In the genomic region with DNA sequence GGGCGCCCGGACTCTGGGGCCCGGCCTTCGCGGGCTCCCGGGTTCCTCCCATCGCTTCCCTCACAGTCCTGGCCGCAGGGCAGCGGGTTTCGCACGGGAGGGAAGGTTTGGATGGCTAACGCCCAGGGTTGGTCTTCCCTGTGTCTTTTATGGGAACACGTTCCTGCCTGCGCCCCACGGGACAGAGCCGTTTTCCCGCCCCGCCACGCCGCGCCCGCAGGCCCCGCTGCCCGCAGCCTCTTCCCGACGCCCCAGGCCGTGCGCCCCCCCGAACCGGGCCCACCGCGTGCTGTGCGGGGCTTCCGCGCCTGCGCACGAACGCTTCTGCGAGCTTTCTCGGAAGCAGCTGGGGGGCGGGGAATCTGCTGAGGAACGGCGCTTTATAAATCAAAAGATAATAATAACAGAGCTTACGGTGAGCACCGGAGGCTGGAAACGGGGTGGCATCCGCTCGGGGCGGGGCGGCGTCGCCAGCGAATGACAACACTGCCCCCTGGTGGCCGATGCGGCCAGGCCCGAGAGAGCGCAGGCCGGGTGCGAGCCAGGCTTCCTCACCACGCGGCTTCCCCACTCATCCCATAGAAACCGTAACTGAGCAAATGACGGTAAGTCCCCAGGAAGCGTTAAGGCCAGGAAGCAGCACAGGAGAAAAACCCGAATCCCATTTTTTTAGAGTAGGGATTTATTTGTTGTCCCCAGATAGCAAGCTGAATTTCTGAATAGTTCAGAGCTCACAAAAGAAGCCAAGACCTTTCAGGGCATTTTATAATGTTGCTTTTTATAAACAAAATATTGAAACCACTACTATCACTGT, we compare ENCODE assay signal across 1 cellular context.
TF ChIP-seq lines count a peak whose summit lies in the region.

No MANE protein-coding gene starts in this region.

TF ChIP-seq in K562, 482 proteins besides CTCF, POLR2A, EP300 and RAD21 (continued from another document and continues in another):
- TF ChIP-seq, protein P1, sequence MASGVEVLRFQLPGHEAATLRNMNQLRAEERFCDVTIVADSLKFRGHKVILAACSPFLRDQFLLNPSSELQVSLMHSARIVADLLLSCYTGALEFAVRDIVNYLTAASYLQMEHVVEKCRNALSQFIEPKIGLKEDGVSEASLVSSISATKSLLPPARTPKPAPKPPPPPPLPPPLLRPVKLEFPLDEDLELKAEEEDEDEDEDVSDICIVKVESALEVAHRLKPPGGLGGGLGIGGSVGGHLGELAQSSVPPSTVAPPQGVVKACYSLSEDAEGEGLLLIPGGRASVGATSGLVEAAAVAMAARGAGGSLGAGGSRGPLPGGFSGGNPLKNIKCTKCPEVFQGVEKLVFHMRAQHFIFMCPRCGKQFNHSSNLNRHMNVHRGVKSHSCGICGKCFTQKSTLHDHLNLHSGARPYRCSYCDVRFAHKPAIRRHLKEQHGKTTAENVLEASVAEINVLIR (CRISPR knock-in tag; IDR thresholded peaks at IDR 0.05), result no peak
- TF ChIP-seq, protein P2, sequence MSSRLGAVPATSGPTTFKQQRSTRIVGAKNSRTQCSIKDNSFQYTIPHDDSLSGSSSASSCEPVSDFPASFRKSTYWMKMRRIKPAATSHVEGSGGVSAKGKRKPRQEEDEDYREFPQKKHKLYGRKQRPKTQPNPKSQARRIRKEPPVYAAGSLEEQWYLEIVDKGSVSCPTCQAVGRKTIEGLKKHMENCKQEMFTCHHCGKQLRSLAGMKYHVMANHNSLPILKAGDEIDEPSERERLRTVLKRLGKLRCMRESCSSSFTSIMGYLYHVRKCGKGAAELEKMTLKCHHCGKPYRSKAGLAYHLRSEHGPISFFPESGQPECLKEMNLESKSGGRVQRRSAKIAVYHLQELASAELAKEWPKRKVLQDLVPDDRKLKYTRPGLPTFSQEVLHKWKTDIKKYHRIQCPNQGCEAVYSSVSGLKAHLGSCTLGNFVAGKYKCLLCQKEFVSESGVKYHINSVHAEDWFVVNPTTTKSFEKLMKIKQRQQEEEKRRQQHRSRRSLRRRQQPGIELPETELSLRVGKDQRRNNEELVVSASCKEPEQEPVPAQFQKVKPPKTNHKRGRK (tag; IDR thresholded peaks at IDR 0.05), result no peak
- TF ChIP-seq MYC (IDR thresholded peaks at IDR 0.05; ENCODE audit: low read depth, low read length), result peak; percentile 70
- TF ChIP-seq MYC (CRISPR knock-in tag; IDR thresholded peaks at IDR 0.05; ENCODE audit: borderline replicate concordance, low read depth), result no peak
- TF ChIP-seq ZNF77 (CRISPR knock-in tag; IDR thresholded peaks at IDR 0.05), result no peak
- no peak for TF ChIP-seq ZBED1 (IDR thresholded peaks at IDR 0.05)
- no peak for TF ChIP-seq ZNF324 (CRISPR knock-in tag; IDR thresholded peaks at IDR 0.05)
- TF ChIP-seq MTA3 (IDR thresholded peaks at IDR 0.05; ENCODE audit: borderline replicate concordance), result peak; percentile 45; the same call in 1 of the 2 replicates
- TF ChIP-seq XRCC3 (IDR thresholded peaks at IDR 0.05), result no peak
- TF ChIP-seq, protein P3, sequence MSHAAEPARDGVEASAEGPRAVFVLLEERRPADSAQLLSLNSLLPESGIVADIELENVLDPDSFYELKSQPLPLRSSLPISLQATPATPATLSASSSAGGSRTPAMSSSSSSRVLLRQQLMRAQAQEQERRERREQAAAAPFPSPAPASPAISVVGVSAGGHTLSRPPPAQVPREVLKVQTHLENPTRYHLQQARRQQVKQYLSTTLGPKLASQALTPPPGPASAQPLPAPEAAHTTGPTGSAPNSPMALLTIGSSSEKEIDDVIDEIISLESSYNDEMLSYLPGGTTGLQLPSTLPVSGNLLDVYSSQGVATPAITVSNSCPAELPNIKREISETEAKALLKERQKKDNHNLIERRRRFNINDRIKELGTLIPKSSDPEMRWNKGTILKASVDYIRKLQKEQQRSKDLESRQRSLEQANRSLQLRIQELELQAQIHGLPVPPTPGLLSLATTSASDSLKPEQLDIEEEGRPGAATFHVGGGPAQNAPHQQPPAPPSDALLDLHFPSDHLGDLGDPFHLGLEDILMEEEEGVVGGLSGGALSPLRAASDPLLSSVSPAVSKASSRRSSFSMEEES (CRISPR knock-in tag; IDR thresholded peaks at IDR 0.05), result no peak
- no peak for TF ChIP-seq TAF7 (tag; IDR thresholded peaks at IDR 0.05)
- TF ChIP-seq HNRNPUL1 (IDR thresholded peaks at IDR 0.05; ENCODE audit: low read length), result no peak
- no peak for TF ChIP-seq ETV6 (IDR thresholded peaks at IDR 0.05; ENCODE audit: borderline replicate concordance in 1 of 2, low read depth in 2 of 2, low read length in 1 of 2)
- TF ChIP-seq ETV6 (CRISPR knock-in tag; IDR thresholded peaks at IDR 0.05; ENCODE audit: borderline replicate concordance), result no peak
- TF ChIP-seq NCOR1 (IDR thresholded peaks at IDR 0.05), result no peak
- TF ChIP-seq RBM15 (IDR thresholded peaks at IDR 0.05; ENCODE audit: insufficient read depth, low read length), result no peak
- no peak for TF ChIP-seq TRIM28 (IDR thresholded peaks at IDR 0.05)
- TF ChIP-seq DDX20 (tag; IDR thresholded peaks at IDR 0.05; ENCODE audit: low read depth), result no peak
- peak; percentile 92 for TF ChIP-seq STAG1 (CRISPR knock-in tag; IDR thresholded peaks at IDR 0.05; ENCODE audit: borderline replicate concordance)
- TF ChIP-seq, protein P4, sequence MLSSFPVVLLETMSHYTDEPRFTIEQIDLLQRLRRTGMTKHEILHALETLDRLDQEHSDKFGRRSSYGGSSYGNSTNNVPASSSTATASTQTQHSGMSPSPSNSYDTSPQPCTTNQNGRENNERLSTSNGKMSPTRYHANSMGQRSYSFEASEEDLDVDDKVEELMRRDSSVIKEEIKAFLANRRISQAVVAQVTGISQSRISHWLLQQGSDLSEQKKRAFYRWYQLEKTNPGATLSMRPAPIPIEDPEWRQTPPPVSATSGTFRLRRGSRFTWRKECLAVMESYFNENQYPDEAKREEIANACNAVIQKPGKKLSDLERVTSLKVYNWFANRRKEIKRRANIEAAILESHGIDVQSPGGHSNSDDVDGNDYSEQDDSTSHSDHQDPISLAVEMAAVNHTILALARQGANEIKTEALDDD (IDR thresholded peaks at IDR 0.05), result no peak
- no peak for TF ChIP-seq SREBF2 (CRISPR knock-in tag; IDR thresholded peaks at IDR 0.05)
- TF ChIP-seq, protein P5, sequence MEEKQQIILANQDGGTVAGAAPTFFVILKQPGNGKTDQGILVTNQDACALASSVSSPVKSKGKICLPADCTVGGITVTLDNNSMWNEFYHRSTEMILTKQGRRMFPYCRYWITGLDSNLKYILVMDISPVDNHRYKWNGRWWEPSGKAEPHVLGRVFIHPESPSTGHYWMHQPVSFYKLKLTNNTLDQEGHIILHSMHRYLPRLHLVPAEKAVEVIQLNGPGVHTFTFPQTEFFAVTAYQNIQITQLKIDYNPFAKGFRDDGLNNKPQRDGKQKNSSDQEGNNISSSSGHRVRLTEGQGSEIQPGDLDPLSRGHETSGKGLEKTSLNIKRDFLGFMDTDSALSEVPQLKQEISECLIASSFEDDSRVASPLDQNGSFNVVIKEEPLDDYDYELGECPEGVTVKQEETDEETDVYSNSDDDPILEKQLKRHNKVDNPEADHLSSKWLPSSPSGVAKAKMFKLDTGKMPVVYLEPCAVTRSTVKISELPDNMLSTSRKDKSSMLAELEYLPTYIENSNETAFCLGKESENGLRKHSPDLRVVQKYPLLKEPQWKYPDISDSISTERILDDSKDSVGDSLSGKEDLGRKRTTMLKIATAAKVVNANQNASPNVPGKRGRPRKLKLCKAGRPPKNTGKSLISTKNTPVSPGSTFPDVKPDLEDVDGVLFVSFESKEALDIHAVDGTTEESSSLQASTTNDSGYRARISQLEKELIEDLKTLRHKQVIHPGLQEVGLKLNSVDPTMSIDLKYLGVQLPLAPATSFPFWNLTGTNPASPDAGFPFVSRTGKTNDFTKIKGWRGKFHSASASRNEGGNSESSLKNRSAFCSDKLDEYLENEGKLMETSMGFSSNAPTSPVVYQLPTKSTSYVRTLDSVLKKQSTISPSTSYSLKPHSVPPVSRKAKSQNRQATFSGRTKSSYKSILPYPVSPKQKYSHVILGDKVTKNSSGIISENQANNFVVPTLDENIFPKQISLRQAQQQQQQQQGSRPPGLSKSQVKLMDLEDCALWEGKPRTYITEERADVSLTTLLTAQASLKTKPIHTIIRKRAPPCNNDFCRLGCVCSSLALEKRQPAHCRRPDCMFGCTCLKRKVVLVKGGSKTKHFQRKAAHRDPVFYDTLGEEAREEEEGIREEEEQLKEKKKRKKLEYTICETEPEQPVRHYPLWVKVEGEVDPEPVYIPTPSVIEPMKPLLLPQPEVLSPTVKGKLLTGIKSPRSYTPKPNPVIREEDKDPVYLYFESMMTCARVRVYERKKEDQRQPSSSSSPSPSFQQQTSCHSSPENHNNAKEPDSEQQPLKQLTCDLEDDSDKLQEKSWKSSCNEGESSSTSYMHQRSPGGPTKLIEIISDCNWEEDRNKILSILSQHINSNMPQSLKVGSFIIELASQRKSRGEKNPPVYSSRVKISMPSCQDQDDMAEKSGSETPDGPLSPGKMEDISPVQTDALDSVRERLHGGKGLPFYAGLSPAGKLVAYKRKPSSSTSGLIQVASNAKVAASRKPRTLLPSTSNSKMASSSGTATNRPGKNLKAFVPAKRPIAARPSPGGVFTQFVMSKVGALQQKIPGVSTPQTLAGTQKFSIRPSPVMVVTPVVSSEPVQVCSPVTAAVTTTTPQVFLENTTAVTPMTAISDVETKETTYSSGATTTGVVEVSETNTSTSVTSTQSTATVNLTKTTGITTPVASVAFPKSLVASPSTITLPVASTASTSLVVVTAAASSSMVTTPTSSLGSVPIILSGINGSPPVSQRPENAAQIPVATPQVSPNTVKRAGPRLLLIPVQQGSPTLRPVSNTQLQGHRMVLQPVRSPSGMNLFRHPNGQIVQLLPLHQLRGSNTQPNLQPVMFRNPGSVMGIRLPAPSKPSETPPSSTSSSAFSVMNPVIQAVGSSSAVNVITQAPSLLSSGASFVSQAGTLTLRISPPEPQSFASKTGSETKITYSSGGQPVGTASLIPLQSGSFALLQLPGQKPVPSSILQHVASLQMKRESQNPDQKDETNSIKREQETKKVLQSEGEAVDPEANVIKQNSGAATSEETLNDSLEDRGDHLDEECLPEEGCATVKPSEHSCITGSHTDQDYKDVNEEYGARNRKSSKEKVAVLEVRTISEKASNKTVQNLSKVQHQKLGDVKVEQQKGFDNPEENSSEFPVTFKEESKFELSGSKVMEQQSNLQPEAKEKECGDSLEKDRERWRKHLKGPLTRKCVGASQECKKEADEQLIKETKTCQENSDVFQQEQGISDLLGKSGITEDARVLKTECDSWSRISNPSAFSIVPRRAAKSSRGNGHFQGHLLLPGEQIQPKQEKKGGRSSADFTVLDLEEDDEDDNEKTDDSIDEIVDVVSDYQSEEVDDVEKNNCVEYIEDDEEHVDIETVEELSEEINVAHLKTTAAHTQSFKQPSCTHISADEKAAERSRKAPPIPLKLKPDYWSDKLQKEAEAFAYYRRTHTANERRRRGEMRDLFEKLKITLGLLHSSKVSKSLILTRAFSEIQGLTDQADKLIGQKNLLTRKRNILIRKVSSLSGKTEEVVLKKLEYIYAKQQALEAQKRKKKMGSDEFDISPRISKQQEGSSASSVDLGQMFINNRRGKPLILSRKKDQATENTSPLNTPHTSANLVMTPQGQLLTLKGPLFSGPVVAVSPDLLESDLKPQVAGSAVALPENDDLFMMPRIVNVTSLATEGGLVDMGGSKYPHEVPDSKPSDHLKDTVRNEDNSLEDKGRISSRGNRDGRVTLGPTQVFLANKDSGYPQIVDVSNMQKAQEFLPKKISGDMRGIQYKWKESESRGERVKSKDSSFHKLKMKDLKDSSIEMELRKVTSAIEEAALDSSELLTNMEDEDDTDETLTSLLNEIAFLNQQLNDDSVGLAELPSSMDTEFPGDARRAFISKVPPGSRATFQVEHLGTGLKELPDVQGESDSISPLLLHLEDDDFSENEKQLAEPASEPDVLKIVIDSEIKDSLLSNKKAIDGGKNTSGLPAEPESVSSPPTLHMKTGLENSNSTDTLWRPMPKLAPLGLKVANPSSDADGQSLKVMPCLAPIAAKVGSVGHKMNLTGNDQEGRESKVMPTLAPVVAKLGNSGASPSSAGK (IDR thresholded peaks at IDR 0.05), result 0 out of 2 replicates have a peak, but pooled peaks have one; percentile 37
- no peak for TF ChIP-seq KLF6 (CRISPR knock-in tag; IDR thresholded peaks at IDR 0.05; ENCODE audit: borderline replicate concordance)
- TF ChIP-seq FIP1L1 (IDR thresholded peaks at IDR 0.05; ENCODE audit: low read depth, low read length, poor library complexity, severe bottlenecking), result no peak
- no peak for TF ChIP-seq MBD2 (IDR thresholded peaks at IDR 0.05; ENCODE audit: borderline replicate concordance, low read depth)
- peak; percentile 75 for TF ChIP-seq L3MBTL2 (IDR thresholded peaks at IDR 0.05)
- TF ChIP-seq NR3C1 (CRISPR knock-in tag; IDR thresholded peaks at IDR 0.05), result no peak
- no peak for TF ChIP-seq STAT5A (IDR thresholded peaks at IDR 0.05; ENCODE audit: borderline replicate concordance, low read length)
- TF ChIP-seq ZKSCAN1 (IDR thresholded peaks at IDR 0.05; ENCODE audit: low read depth, low read length), result 0 out of 2 replicates have a peak, but pooled peaks have one; percentile 19
- TF ChIP-seq FOXJ3 (CRISPR knock-in tag; IDR thresholded peaks at IDR 0.05), result no peak
- TF ChIP-seq ETV5 (CRISPR knock-in tag; IDR thresholded peaks at IDR 0.05; ENCODE audit: low read depth), result peak; percentile 71
- TF ChIP-seq NR2C2 (CRISPR knock-in tag; IDR thresholded peaks at IDR 0.05), result no peak
- TF ChIP-seq NR2C2 (tag; IDR thresholded peaks at IDR 0.05), result no peak
- TF ChIP-seq LARP7 (IDR thresholded peaks at IDR 0.05), result no peak
- TF ChIP-seq, protein P6, sequence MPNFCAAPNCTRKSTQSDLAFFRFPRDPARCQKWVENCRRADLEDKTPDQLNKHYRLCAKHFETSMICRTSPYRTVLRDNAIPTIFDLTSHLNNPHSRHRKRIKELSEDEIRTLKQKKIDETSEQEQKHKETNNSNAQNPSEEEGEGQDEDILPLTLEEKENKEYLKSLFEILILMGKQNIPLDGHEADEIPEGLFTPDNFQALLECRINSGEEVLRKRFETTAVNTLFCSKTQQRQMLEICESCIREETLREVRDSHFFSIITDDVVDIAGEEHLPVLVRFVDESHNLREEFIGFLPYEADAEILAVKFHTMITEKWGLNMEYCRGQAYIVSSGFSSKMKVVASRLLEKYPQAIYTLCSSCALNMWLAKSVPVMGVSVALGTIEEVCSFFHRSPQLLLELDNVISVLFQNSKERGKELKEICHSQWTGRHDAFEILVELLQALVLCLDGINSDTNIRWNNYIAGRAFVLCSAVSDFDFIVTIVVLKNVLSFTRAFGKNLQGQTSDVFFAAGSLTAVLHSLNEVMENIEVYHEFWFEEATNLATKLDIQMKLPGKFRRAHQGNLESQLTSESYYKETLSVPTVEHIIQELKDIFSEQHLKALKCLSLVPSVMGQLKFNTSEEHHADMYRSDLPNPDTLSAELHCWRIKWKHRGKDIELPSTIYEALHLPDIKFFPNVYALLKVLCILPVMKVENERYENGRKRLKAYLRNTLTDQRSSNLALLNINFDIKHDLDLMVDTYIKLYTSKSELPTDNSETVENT (CRISPR knock-in tag; IDR thresholded peaks at IDR 0.05), result no peak
- no peak for TF ChIP-seq GATAD2A (IDR thresholded peaks at IDR 0.05)
- TF ChIP-seq ARHGAP35 (IDR thresholded peaks at IDR 0.05; ENCODE audit: partially characterized antibody), result no peak
- no peak for TF ChIP-seq HDAC3 (IDR thresholded peaks at IDR 0.05; ENCODE audit: borderline replicate concordance, partially characterized antibody)
- no peak for TF ChIP-seq SRF (CRISPR knock-in tag; IDR thresholded peaks at IDR 0.05)
- TF ChIP-seq POLR3A (IDR thresholded peaks at IDR 0.05; ENCODE audit: borderline replicate concordance, extremely low read depth, insufficient read depth, insufficient read length), result no peak
